Comparison of ENCODE assay signal across 1 cellular context in genomic region chr1:31955917-31956736, GRCh38.
A peak's percentile ranks its signal among the peaks of the same experiment; 100 is the strongest.
TF ChIP-seq lines count a peak whose summit lies in the region.

No MANE protein-coding gene starts in this region.

TF ChIP-seq in K562, 482 proteins besides CTCF, POLR2A, EP300 and RAD21 (continued from another document):
- TF ChIP-seq ZNF407 (IDR thresholded peaks at IDR 0.05; ENCODE audit: low read depth) (0 out of 2 replicates have a peak, but pooled peaks have one; percentile 11), BCL6 (CRISPR knock-in tag; IDR thresholded peaks at IDR 0.05) (no peak), KDM1A (IDR thresholded peaks at IDR 0.05) (no peak; a peak in 2 of 4 replicates), SMAD3 (CRISPR knock-in tag; conservative IDR thresholded peaks at IDR 0.05) (peak; percentile 83), GABPB2 (CRISPR knock-in tag; conservative IDR thresholded peaks at IDR 0.05) (no peak), CEBPB (tag; IDR thresholded peaks at IDR 0.05) (peak; percentile 97), SMARCB1 (IDR thresholded peaks at IDR 0.05; ENCODE audit: insufficient read length, low read depth) (no peak), TGIF2 (CRISPR knock-in tag; IDR thresholded peaks at IDR 0.05) (no peak), C11orf30 (IDR thresholded peaks at IDR 0.05; ENCODE audit: low read depth) (peak; percentile 90), PRMT5 (CRISPR knock-in tag; IDR thresholded peaks at IDR 0.05) (no peak), ZC3H8 (IDR thresholded peaks at IDR 0.05) (no peak), RBM39 (optimal IDR thresholded peaks at IDR 0.05; ENCODE audit: low read depth, low read length) (no peak), KLF1 (tag; IDR thresholded peaks at IDR 0.05) (no peak), ZNF165 (CRISPR knock-in tag; IDR thresholded peaks at IDR 0.05; ENCODE audit: borderline replicate concordance) (no peak), PML (IDR thresholded peaks at IDR 0.05; ENCODE audit: low read length) (no peak; the same call in 1 of the 2 replicates), SAFB2 (IDR thresholded peaks at IDR 0.05; ENCODE audit: borderline replicate concordance, low read depth, low read length, severe bottlenecking) (no peak), ATF1 (CRISPR knock-in tag; IDR thresholded peaks at IDR 0.05) (no peak), ATF1 (tag; IDR thresholded peaks at IDR 0.05) (peak; percentile 57; the same call in 1 of the 2 replicates), ETS2 (tag; IDR thresholded peaks at IDR 0.05; ENCODE audit: borderline replicate concordance, poor library complexity, severe bottlenecking) (no peak), TAL1 (IDR thresholded peaks at IDR 0.05) (peak; percentile 9; the same call in 1 of the 2 replicates), NFXL1 (CRISPR knock-in tag; IDR thresholded peaks at IDR 0.05) (no peak), BRF1 (IDR thresholded peaks at IDR 0.05; ENCODE audit: borderline replicate concordance, extremely low read depth, insufficient read length) (no peak), ZBTB17 (CRISPR knock-in tag; IDR thresholded peaks at IDR 0.05) (no peak), PHTF2 (CRISPR knock-in tag; IDR thresholded peaks at IDR 0.05) (no peak), GABPA (tag; conservative IDR thresholded peaks at IDR 0.05; ENCODE audit: low read depth) (no peak), YY1 (IDR thresholded peaks at IDR 0.05; ENCODE audit: borderline replicate concordance in 1 of 3, control insufficient read depth in 1 of 3, extremely low read depth in 1 of 3, insufficient read depth in 3 of 3, insufficient read length in 1 of 3, insufficient replicate concordance in 2 of 3, low read depth in 1 of 3, low read length in 2 of 3) (peak in 1 of 3 experiments; percentile 41), KLF16 (IDR thresholded peaks at IDR 0.05) (0 out of 2 replicates have a peak, but pooled peaks have one; percentile 49), MED1 (CRISPR knock-in tag; IDR thresholded peaks at IDR 0.05; ENCODE audit: borderline replicate concordance) (no peak), ZNF134 (CRISPR knock-in tag; conservative IDR thresholded peaks at IDR 0.05) (peak; percentile 7; the same call in 1 of the 2 replicates), ZNF551 (CRISPR knock-in tag; IDR thresholded peaks at IDR 0.05) (no peak), RB1 (IDR thresholded peaks at IDR 0.05; ENCODE audit: low read depth) (peak; percentile 51; the same call in 1 of the 2 replicates), PATZ1 (CRISPR knock-in tag; IDR thresholded peaks at IDR 0.05; ENCODE audit: borderline replicate concordance) (0 out of 2 replicates have a peak, but pooled peaks have one; percentile 39), NR2C1 (IDR thresholded peaks at IDR 0.05) (no peak; the same call in 1 of the 2 replicates), NR2C1 (tag; IDR thresholded peaks at IDR 0.05) (no peak), MAFK (IDR thresholded peaks at IDR 0.05; ENCODE audit: low read length) (peak; percentile 88), ZKSCAN1 (IDR thresholded peaks at IDR 0.05; ENCODE audit: low read depth, low read length) (peak; percentile 71; the same call in 1 of the 2 replicates), SIX5 (IDR thresholded peaks at IDR 0.05; ENCODE audit: borderline replicate concordance in 1 of 2, insufficient read depth in 1 of 2, low read depth in 1 of 2, low read length in 2 of 2) (no peak), CSDE1 (IDR thresholded peaks at IDR 0.05) (peak in 1 of 2 experiments; percentile 76; a peak in 1 of 4 replicates)
- TF ChIP-seq, protein P1, sequence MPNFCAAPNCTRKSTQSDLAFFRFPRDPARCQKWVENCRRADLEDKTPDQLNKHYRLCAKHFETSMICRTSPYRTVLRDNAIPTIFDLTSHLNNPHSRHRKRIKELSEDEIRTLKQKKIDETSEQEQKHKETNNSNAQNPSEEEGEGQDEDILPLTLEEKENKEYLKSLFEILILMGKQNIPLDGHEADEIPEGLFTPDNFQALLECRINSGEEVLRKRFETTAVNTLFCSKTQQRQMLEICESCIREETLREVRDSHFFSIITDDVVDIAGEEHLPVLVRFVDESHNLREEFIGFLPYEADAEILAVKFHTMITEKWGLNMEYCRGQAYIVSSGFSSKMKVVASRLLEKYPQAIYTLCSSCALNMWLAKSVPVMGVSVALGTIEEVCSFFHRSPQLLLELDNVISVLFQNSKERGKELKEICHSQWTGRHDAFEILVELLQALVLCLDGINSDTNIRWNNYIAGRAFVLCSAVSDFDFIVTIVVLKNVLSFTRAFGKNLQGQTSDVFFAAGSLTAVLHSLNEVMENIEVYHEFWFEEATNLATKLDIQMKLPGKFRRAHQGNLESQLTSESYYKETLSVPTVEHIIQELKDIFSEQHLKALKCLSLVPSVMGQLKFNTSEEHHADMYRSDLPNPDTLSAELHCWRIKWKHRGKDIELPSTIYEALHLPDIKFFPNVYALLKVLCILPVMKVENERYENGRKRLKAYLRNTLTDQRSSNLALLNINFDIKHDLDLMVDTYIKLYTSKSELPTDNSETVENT (CRISPR knock-in tag; IDR thresholded peaks at IDR 0.05) = no peak
- TF ChIP-seq, protein P2, sequence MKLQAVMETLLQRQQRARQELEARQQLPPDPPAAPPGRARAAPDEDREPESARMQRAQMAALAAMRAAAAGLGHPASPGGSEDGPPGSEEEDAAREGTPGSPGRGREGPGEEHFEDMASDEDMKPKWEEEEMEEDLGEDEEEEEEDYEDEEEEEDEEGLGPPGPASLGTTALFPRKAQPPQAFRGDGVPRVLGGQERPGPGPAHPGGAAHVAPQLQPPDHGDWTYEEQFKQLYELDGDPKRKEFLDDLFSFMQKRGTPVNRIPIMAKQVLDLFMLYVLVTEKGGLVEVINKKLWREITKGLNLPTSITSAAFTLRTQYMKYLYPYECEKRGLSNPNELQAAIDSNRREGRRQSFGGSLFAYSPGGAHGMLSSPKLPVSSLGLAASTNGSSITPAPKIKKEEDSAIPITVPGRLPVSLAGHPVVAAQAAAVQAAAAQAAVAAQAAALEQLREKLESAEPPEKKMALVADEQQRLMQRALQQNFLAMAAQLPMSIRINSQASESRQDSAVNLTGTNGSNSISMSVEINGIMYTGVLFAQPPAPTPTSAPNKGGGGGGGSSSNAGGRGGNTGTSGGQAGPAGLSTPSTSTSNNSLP (IDR thresholded peaks at IDR 0.05; ENCODE audit: borderline replicate concordance, low read depth, low read length) = peak; percentile 97
- TF ChIP-seq, protein P3, sequence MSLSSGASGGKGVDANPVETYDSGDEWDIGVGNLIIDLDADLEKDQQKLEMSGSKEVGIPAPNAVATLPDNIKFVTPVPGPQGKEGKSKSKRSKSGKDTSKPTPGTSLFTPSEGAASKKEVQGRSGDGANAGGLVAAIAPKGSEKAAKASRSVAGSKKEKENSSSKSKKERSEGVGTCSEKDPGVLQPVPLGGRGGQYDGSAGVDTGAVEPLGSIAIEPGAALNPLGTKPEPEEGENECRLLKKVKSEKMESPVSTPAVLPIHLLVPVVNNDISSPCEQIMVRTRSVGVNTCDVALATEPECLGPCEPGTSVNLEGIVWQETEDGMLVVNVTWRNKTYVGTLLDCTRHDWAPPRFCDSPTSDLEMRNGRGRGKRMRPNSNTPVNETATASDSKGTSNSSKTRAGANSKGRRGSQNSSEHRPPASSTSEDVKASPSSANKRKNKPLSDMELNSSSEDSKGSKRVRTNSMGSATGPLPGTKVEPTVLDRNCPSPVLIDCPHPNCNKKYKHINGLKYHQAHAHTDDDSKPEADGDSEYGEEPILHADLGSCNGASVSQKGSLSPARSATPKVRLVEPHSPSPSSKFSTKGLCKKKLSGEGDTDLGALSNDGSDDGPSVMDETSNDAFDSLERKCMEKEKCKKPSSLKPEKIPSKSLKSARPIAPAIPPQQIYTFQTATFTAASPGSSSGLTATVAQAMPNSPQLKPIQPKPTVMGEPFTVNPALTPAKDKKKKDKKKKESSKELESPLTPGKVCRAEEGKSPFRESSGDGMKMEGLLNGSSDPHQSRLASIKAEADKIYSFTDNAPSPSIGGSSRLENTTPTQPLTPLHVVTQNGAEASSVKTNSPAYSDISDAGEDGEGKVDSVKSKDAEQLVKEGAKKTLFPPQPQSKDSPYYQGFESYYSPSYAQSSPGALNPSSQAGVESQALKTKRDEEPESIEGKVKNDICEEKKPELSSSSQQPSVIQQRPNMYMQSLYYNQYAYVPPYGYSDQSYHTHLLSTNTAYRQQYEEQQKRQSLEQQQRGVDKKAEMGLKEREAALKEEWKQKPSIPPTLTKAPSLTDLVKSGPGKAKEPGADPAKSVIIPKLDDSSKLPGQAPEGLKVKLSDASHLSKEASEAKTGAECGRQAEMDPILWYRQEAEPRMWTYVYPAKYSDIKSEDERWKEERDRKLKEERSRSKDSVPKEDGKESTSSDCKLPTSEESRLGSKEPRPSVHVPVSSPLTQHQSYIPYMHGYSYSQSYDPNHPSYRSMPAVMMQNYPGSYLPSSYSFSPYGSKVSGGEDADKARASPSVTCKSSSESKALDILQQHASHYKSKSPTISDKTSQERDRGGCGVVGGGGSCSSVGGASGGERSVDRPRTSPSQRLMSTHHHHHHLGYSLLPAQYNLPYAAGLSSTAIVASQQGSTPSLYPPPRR (CRISPR knock-in tag; IDR thresholded peaks at IDR 0.05; ENCODE audit: borderline replicate concordance) = no peak
TF ChIP-seq in K562: peak in this region for 173.
